Comparison of ENCODE assay signal across 18 cellular contexts in the genomic region with DNA sequence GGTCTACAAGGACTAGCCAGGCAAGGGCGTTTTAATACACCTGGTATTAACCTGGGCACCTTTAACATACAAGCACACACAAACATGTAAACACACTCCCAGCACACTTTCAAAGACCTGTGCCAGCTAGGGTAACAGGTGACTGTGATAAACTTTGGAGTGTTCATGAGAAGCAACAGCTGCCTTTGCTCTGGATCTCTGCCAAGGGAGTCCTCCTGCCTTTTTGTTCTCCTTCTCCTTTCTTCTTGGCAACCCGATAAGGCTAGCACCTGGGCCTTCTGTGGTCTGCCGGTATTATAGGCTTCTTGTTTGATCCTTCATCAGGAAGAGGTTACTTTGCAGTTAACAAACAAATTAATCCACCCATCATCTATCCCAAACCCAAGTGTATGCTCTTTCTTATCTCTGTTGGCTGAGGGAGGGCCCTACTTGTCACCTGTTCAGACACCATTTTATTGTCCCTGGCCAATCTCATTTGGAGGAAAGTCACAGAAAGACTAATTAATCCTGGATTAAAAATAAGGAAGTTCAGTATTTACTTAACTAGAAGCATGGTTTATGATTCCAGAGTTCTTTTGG. TPM values are rescaled to one million over a fixed set of nuclear protein-coding genes. Genes with fewer than 3 reads are reported as not detected.
A peak's percentile ranks its signal among the peaks of the same experiment; 100 is the strongest.
DNase-seq lines count a peak whose midpoint lies in the region; ATAC-seq and TF ChIP-seq lines count a peak whose summit lies in the region.
"Had no signal": no experiment of that assay in that cellular context is flagged by ENCODE, and none has a peak within 500 bp of the region (broad histone marks: within the 10 kb centered on the region; RNA-seq: fewer than 3 reads in every experiment).

RETNLB (minus strand) TSS at position 7 of the 579 bp plus-strand sequence. CDS start 225 bp downstream, outside the sequence.

- H3K4me1 ChIP-seq in mesendoderm (ENCODE audit: control insufficient read depth, low read depth, low read length) (no peaks in the 10 kb centered on the region), mammary epithelial cell (ENCODE audit: insufficient read depth, low read length) (no peaks in the 10 kb centered on the region)
- H3K4me1 ChIP-seq: gastrocnemius medialis, SJSA1 had no signal

- no TSS peak for BruUV-seq in mammary epithelial cell (replicated peaks; lab: Mats Ljungman, UMichigan)

- no peak within 1 kb of the TSS for H4K5ac ChIP-seq in mesendoderm (ENCODE audit: low read length)

- no peak within 1 kb of the TSS for H2BK120ac ChIP-seq in mesendoderm (ENCODE audit: low read depth, low read length)

- no peak within 1 kb of the TSS for H3K27ac ChIP-seq in mesendoderm (ENCODE audit: low read depth, low read length)
- H3K27ac ChIP-seq in mammary epithelial cell (ENCODE audit: insufficient read depth, low read depth, low read length), result no peak within 1 kb of the TSS
- H3K27ac ChIP-seq: gastrocnemius medialis, SJSA1 had no signal

- no peaks in the 10 kb centered on the region for H3K79me1 ChIP-seq in mesendoderm (ENCODE audit: low read length)

- H3K4me2 ChIP-seq in mesendoderm (ENCODE audit: low read length) (no peak within 1 kb of the TSS), mammary epithelial cell (ENCODE audit: insufficient read depth, low read depth, low read length) (no peak within 1 kb of the TSS)

- no peaks in the 10 kb centered on the region for H4K20me1 ChIP-seq in mammary epithelial cell (ENCODE audit: insufficient read depth, low read length)

- H3K56ac ChIP-seq in mesendoderm (ENCODE audit: low read length), result no peak within 1 kb of the TSS

- CTCF ChIA-PET in mammary epithelial cell (lab: Charles Lee; ENCODE audit: low non-redundant PET), result no interaction called here

- H3K9me3 ChIP-seq in mammary epithelial cell (replicated peaks; ENCODE audit: insufficient read depth, low read length), result no peaks in the 10 kb centered on the region
- H3K9me3 ChIP-seq: gastrocnemius medialis, SJSA1 had no signal

- TF ChIP-seq CTCF in mammary epithelial cell (conservative IDR thresholded peaks at IDR 0.05 in 1 of 2, IDR thresholded peaks at IDR 0.05 in 1 of 2; ENCODE audit: extremely low read depth in 1 of 2, insufficient read depth in 1 of 2, low read depth in 1 of 2, low read length in 2 of 2), result no peak

- no peak within 1 kb of the TSS for H3K23ac ChIP-seq in mesendoderm (ENCODE audit: low read length)

- H3K36me3 ChIP-seq in mesendoderm (ENCODE audit: control insufficient read depth, insufficient read depth, low read length) (no peaks in the 10 kb centered on the region), mammary epithelial cell (ENCODE audit: insufficient read depth, low read length) (no peaks in the 10 kb centered on the region)
- H3K36me3 ChIP-seq: gastrocnemius medialis, SJSA1 had no signal

- peak; percentile 80 for DNase-seq in DMS53 treated with DMSO at 0.1 percent for 48 hours (lab: John Stamatoyannopoulos, UW; ENCODE audit: unreplicated experiment)
- DNase-seq in NCI-H1105 treated with DMSO at 0.1 percent for 48 hours (lab: John Stamatoyannopoulos, UW), result peak; percentile 98
- DNase-seq in NCI-H510A (lab: John Stamatoyannopoulos, UW), result peak; percentile 73
- DNase-seq in left colon, result peak; percentile 78 to 80
- DNase-seq in H4 (ENCODE audit: low spot score), result no peak
- DNase-seq in mesendoderm, result no peak
- no peak for DNase-seq in mammary epithelial cell
- DNase-seq: activated CD4-positive, alpha-beta T cell treated with anti-CD3 and anti-CD28 coated beads, Interleukin-2, amount 10 ng/mL, durations not matched to agents 24 days and 14 days; activated T-cell treated with anti-CD3 and anti-CD28 coated beads for 4 hours; gastrocnemius medialis; MM.1S; stimulated activated naive CD4-positive, alpha-beta T cell treated with Interleukin-2 at 50 U/mL for 16 hours had no signal

- H3K18ac ChIP-seq in mesendoderm (ENCODE audit: low read length), result no peak within 1 kb of the TSS

- H4K8ac ChIP-seq in mesendoderm (ENCODE audit: low read depth, low read length), result no peak within 1 kb of the TSS

- ATAC-seq in left colon (peak; percentile 86), GM21717 (IDR thresholded peaks at IDR 0.05; ENCODE audit: unreplicated experiment) (no peak)
- ATAC-seq: gastrocnemius medialis had no signal

- intact Hi-C loops in left colon (cut with DNase I, micrococcal nuclease) (no loop called here), mammary epithelial cell (cut with micrococcal nuclease) (no loop called here)

- H3K4ac ChIP-seq in mesendoderm (ENCODE audit: low read depth, low read length), result no peak within 1 kb of the TSS

- H2AFZ ChIP-seq in mammary epithelial cell (ENCODE audit: low read depth, low read length), result no peak within 1 kb of the TSS

- no peak within 1 kb of the TSS for H3K9ac ChIP-seq in mesendoderm (ENCODE audit: low read length)
- H3K9ac ChIP-seq in mammary epithelial cell (ENCODE audit: insufficient read depth, low read length), result no peak within 1 kb of the TSS

- no peaks in the 10 kb centered on the region for H3K27me3 ChIP-seq in mesendoderm (ENCODE audit: insufficient read depth, low read length, poor library complexity)
- no peaks in the 10 kb centered on the region for H3K27me3 ChIP-seq in mammary epithelial cell (ENCODE audit: insufficient read depth, low read length)
- H3K27me3 ChIP-seq: gastrocnemius medialis, SJSA1 had no signal

- H2BK15ac ChIP-seq in mesendoderm (replicated peaks; ENCODE audit: low read depth), result no peak within 1 kb of the TSS

- H3K79me2 ChIP-seq in mesendoderm (ENCODE audit: control insufficient read depth, insufficient read depth, low read length) (no peaks in the 10 kb centered on the region), mammary epithelial cell (ENCODE audit: insufficient read depth, low read length) (no peaks in the 10 kb centered on the region)

- no peak within 1 kb of the TSS for H2BK5ac ChIP-seq in mesendoderm (ENCODE audit: low read length)

- H3K4me3 ChIP-seq in mesendoderm (ENCODE audit: low read length) (no peak within 1 kb of the TSS), mammary epithelial cell (replicated peaks in 1 of 3; ENCODE audit: insufficient read depth in 1 of 3, low read depth in 2 of 3, low read length in 3 of 3) (no peak within 1 kb of the TSS)
- H3K4me3 ChIP-seq: gastrocnemius medialis, SJSA1 had no signal

- no CpG with 5 or more reads among the region's 3 CpGs for WGBS in mesendoderm (ENCODE audit: extremely low coverage, insufficient coverage, low lambda C conversion rate)
- 33% methylated on average over 3 of the region's 3 CpGs for WGBS in mammary epithelial cell (ENCODE audit: low coverage, missing lambda C conversion rate)

- in situ Hi-C loops in mammary epithelial cell (cut with MboI; ENCODE audit: low sequenced_read_pairs in 2 of 2), result no loop called here

- no peak within 1 kb of the TSS for H2AK5ac ChIP-seq in mesendoderm (ENCODE audit: low read length)

- dilution Hi-C loops in mammary epithelial cell (cut with HindIII; ENCODE audit: low sequenced_read_pairs), result no loop called here

RNA-seq across cellular contexts. Expression of gene RETNLB, which starts in this region (rescaled TPM):
- total RNA-seq in left colon (10 to 100 TPM; 58.5 to 89.0 TPM), mammary epithelial cell (not detected)
- not detected in 2 replicates for total RNA-seq in H4 (2014; rRNA removed; shearing (Covaris generic))
- polyA plus RNA-seq in mesendoderm (2013, experiment 1 of 2), result not detected
- not detected for polyA plus RNA-seq in mesendoderm (2013, experiment 2 of 2)
- polyA plus RNA-seq in mammary epithelial cell, result not detected
- polyA minus RNA-seq in mammary epithelial cell, result not detected
- total RNA-seq: activated CD4-positive, alpha-beta T cell treated with anti-CD3 and anti-CD28 coated beads, Interleukin-2, amount 10 ng/mL, durations not matched to agents 24 days and 14 days; gastrocnemius medialis; mesenteric fat pad; SJSA1; skeletal muscle tissue; urinary bladder had no signal
- polyA plus RNA-seq: adipose tissue, urinary bladder had no signal

Comparison
In these comparisons a context has a peak if more than half of its experiments do, and no peak if none do; other contexts are left out.
1. RNA of gene RETNLB (total RNA-seq): 58.5 to 89.0 TPM in left colon; not detected in H4 and not detected in mammary epithelial cell; every median in the first group is over 10 times any median in the second.
2. DNase-seq: peak in DMS53 treated with DMSO at 0.1 percent for 48 hours (single experiment), NCI-H1105 treated with DMSO at 0.1 percent for 48 hours (single experiment), NCI-H510A (single experiment) and left colon (2 of 2); none in H4 (single experiment), mesendoderm (single experiment) and mammary epithelial cell (single experiment).